Comparison of ENCODE assay signal across 2 cellular contexts in the genomic region with DNA sequence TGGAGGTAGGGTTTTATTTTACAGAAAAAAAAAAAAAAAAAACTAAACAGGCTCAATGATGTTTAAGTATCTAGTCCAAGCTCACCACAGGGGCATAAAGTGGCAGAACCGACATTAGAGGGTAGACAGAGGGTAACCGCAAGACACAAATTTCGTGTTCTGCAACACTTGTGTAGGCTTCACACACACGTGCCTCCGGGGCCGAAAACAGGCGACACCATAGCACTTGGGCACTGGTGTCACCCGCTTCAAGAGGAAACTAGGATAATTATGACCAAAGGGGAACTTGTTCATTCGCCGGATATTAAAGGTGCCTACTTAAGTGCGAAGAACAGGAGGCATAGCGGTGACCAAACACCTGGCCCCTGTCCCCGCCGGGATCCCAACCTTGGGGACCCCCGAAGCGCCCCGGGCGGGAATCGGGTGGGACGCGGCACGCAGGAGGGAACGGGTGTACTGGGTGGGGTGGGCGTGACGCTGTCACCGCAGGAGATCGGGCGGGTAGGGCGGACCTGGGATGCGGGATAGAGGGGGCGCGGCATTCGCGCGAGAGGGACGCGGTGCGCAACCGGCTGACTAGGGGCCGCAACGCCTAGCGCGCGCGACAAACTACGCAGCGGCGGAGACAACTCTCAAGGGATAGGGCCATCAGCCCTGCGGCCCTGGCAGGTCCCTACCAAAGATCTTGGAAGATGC.
TF ChIP-seq lines count a peak whose summit lies in the region.

No MANE protein-coding gene starts in this region.

TF ChIP-seq in HEK293, 187 proteins besides CTCF, POLR2A, EP300 and RAD21 (continued from another document and continues in another):
- TF ChIP-seq KLF8 (tag by site-specific recombination; IDR thresholded peaks at IDR 0.05) (peak; percentile 77; the same call in 1 of the 2 replicates), ZNF423 (tag by site-specific recombination; IDR thresholded peaks at IDR 0.05) (peak; percentile 83), WT1 (tag by site-specific recombination; IDR thresholded peaks at IDR 0.05) (peak; percentile 22; the same call in 1 of the 2 replicates), ZBTB17 (tag by site-specific recombination; IDR thresholded peaks at IDR 0.05) (no peak), KLF9 (tag by site-specific recombination; IDR thresholded peaks at IDR 0.05; ENCODE audit: low read depth) (peak; percentile 96), ZFP37 (tag by site-specific recombination; IDR thresholded peaks at IDR 0.05) (peak; percentile 76; the same call in 1 of the 2 replicates), OVOL3 (tag by site-specific recombination; IDR thresholded peaks at IDR 0.05) (no peak), SALL2 (tag by site-specific recombination; IDR thresholded peaks at IDR 0.05; ENCODE audit: borderline replicate concordance) (no peak), ZNF311 (tag by site-specific recombination; IDR thresholded peaks at IDR 0.05; ENCODE audit: borderline replicate concordance) (no peak), ZBTB21 (tag by site-specific recombination; IDR thresholded peaks at IDR 0.05) (no peak), ZEB2 (tag by site-specific recombination; IDR thresholded peaks at IDR 0.05) (no peak), KLF1 (tag by site-specific recombination; IDR thresholded peaks at IDR 0.05) (peak; percentile 97), SCRT1 (tag by site-specific recombination; IDR thresholded peaks at IDR 0.05; ENCODE audit: borderline replicate concordance) (no peak), ZNF366 (tag by site-specific recombination; conservative IDR thresholded peaks at IDR 0.05) (0 out of 2 replicates have a peak, but pooled peaks have one; percentile 30), GLIS2 (tag by site-specific recombination; IDR thresholded peaks at IDR 0.05) (peak; percentile 76), GLI4 (tag by site-specific recombination; IDR thresholded peaks at IDR 0.05) (no peak), ZNF335 (tag by site-specific recombination; conservative IDR thresholded peaks at IDR 0.05) (peak; percentile 88), GLIS1 (tag by site-specific recombination; IDR thresholded peaks at IDR 0.05) (peak; percentile 32; the same call in 1 of the 2 replicates)
- TF ChIP-seq, protein P1, sequence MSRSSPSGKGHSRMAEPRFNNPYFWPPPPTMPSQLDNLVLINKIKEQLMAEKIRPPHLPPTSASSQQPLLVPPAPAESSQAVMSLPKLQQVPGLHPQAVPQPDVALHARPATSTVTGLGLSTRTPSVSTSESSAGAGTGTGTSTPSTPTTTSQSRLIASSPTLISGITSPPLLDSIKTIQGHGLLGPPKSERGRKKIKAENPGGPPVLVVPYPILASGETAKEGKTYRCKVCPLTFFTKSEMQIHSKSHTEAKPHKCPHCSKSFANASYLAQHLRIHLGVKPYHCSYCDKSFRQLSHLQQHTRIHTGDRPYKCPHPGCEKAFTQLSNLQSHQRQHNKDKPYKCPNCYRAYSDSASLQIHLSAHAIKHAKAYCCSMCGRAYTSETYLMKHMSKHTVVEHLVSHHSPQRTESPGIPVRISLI (tag by site-specific recombination; IDR thresholded peaks at IDR 0.05), result 0 out of 2 replicates have a peak, but pooled peaks have one; percentile 11
- TF ChIP-seq, protein P2, sequence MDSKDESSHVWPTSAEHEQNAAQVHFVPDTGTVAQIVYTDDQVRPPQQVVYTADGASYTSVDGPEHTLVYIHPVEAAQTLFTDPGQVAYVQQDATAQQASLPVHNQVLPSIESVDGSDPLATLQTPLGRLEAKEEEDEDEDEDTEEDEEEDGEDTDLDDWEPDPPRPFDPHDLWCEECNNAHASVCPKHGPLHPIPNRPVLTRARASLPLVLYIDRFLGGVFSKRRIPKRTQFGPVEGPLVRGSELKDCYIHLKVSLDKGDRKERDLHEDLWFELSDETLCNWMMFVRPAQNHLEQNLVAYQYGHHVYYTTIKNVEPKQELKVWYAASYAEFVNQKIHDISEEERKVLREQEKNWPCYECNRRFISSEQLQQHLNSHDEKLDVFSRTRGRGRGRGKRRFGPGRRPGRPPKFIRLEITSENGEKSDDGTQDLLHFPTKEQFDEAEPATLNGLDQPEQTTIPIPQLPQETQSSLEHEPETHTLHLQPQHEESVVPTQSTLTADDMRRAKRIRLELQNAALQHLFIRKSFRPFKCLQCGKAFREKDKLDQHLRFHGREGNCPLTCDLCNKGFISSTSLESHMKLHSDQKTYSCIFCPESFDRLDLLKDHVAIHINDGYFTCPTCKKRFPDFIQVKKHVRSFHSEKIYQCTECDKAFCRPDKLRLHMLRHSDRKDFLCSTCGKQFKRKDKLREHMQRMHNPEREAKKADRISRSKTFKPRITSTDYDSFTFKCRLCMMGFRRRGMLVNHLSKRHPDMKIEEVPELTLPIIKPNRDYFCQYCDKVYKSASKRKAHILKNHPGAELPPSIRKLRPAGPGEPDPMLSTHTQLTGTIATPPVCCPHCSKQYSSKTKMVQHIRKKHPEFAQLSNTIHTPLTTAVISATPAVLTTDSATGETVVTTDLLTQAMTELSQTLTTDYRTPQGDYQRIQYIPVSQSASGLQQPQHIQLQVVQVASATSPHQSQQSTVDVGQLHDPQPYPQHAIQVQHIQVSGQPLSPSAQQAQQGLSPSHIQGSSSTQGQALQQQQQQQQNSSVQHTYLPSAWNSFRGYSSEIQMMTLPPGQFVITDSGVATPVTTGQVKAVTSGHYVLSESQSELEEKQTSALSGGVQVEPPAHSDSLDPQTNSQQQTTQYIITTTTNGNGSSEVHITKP (tag by site-specific recombination; IDR thresholded peaks at IDR 0.05), result peak; percentile 47; the same call in 1 of the 2 replicates
- TF ChIP-seq, protein P3, sequence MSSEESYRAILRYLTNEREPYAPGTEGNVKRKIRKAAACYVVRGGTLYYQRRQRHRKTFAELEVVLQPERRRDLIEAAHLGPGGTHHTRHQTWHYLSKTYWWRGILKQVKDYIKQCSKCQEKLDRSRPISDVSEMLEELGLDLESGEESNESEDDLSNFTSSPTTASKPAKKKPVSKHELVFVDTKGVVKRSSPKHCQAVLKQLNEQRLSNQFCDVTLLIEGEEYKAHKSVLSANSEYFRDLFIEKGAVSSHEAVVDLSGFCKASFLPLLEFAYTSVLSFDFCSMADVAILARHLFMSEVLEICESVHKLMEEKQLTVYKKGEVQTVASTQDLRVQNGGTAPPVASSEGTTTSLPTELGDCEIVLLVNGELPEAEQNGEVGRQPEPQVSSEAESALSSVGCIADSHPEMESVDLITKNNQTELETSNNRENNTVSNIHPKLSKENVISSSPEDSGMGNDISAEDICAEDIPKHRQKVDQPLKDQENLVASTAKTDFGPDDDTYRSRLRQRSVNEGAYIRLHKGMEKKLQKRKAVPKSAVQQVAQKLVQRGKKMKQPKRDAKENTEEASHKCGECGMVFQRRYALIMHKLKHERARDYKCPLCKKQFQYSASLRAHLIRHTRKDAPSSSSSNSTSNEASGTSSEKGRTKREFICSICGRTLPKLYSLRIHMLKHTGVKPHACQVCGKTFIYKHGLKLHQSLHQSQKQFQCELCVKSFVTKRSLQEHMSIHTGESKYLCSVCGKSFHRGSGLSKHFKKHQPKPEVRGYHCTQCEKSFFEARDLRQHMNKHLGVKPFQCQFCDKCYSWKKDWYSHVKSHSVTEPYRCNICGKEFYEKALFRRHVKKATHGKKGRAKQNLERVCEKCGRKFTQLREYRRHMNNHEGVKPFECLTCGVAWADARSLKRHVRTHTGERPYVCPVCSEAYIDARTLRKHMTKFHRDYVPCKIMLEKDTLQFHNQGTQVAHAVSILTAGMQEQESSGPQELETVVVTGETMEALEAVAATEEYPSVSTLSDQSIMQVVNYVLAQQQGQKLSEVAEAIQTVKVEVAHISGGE (tag by site-specific recombination; conservative IDR thresholded peaks at IDR 0.05; ENCODE audit: low read depth), result 0 out of 2 replicates have a peak, but pooled peaks have one; percentile 25

TF ChIP-seq in WTC11, 78 proteins besides CTCF, POLR2A, EP300 and RAD21 (continued from another document):
- TF ChIP-seq, protein P4, sequence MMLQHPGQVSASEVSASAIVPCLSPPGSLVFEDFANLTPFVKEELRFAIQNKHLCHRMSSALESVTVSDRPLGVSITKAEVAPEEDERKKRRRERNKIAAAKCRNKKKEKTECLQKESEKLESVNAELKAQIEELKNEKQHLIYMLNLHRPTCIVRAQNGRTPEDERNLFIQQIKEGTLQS (CRISPR knock-in tag; conservative IDR thresholded peaks at IDR 0.05), result 0 out of 2 replicates have a peak, but pooled peaks have one; percentile 12
- TF ChIP-seq, protein P5, sequence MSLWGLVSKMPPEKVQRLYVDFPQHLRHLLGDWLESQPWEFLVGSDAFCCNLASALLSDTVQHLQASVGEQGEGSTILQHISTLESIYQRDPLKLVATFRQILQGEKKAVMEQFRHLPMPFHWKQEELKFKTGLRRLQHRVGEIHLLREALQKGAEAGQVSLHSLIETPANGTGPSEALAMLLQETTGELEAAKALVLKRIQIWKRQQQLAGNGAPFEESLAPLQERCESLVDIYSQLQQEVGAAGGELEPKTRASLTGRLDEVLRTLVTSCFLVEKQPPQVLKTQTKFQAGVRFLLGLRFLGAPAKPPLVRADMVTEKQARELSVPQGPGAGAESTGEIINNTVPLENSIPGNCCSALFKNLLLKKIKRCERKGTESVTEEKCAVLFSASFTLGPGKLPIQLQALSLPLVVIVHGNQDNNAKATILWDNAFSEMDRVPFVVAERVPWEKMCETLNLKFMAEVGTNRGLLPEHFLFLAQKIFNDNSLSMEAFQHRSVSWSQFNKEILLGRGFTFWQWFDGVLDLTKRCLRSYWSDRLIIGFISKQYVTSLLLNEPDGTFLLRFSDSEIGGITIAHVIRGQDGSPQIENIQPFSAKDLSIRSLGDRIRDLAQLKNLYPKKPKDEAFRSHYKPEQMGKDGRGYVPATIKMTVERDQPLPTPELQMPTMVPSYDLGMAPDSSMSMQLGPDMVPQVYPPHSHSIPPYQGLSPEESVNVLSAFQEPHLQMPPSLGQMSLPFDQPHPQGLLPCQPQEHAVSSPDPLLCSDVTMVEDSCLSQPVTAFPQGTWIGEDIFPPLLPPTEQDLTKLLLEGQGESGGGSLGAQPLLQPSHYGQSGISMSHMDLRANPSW (CRISPR knock-in tag; conservative IDR thresholded peaks at IDR 0.05; ENCODE audit: low read depth), result no peak
